Comparison of ENCODE assay signal across 9 cellular contexts in genomic region chr1:2575801-2576663, GRCh38. TPM values are rescaled to one million over a fixed set of nuclear protein-coding genes. Genes with fewer than 3 reads are reported as not detected.
DNase-seq lines count a peak whose midpoint lies in the region; ATAC-seq, FAIRE-seq and TF ChIP-seq lines count a peak whose summit lies in the region.
"Had no signal": no experiment of that assay in that cellular context is flagged by ENCODE, and none has a peak within 500 bp of the region (broad histone marks: within the 10 kb centered on the region; RNA-seq: fewer than 3 reads in every experiment).

No MANE protein-coding gene starts in this region.

- H3K36me3 ChIP-seq in K562 (ENCODE audit: control insufficient read depth, insufficient read depth, low read length) (no peaks in the 10 kb centered on the region), mucosa of descending colon (ENCODE audit: low read depth) (no peaks in the 10 kb centered on the region), upper lobe of left lung (no peaks in the 10 kb centered on the region), aorta (ENCODE audit: control insufficient read depth in 1 of 2, insufficient read depth in 2 of 2, low read length in 1 of 2) (no peaks in the 10 kb centered on the region)

- peaks cover 41% of the 10 kb centered on the region for H3K4me1 Mint-ChIP-seq in activated naive CD4-positive, alpha-beta T cell treated with anti-CD3 and anti-CD28 coated beads, Interleukin-2, amount 50 U/mL, for 24 hours

- H3K4me3 ChIP-seq in K562 (no peak overlapping the region), mucosa of descending colon (no peak overlapping the region), upper lobe of left lung (no peak overlapping the region), aorta (ENCODE audit: low read length in 2 of 2) (no peak overlapping the region)

- H3K9me1 ChIP-seq in K562 (ENCODE audit: control insufficient read depth, insufficient read depth, low read length) = no peaks in the 10 kb centered on the region

- CTCF ChIA-PET in K562 (lab: Yijun Ruan, JAX; ENCODE audit: low intra/inter-chr PET ratio) = no interaction called here

- H4K20me1 ChIP-seq in K562 (replicated peaks; ENCODE audit: control insufficient read depth, insufficient read depth, low read length) = no peaks in the 10 kb centered on the region

- peak overlapping the region in 1 of 2 experiments; percentile 76; a peak in 2 of 4 replicates for H3K9ac ChIP-seq in K562 (ENCODE audit: insufficient read depth in 1 of 2, low read depth in 2 of 2, low read length in 2 of 2)

- peak; percentile 13; the same call in 2 of the 3 replicates for ATAC-seq in K562
- ATAC-seq in mucosa of descending colon = peak; percentile 81
- ATAC-seq in upper lobe of left lung (ENCODE audit: low FRiP score in 2 of 2) = peak; percentile 2 to 57
- ATAC-seq in aorta (ENCODE audit: low FRiP score) = no peak

- no peak for TF ChIP-seq RAD21 in K562 (CRISPR knock-in tag; conservative IDR thresholded peaks at IDR 0.05 in 1 of 2, IDR thresholded peaks at IDR 0.05 in 1 of 2)

- no peak for TF ChIP-seq EP300 in K562 (IDR thresholded peaks at IDR 0.05; ENCODE audit: low read length)
- TF ChIP-seq EP300 in upper lobe of left lung (IDR thresholded peaks at IDR 0.05) = no peak

- peak overlapping the region; percentile 32 for H2AFZ ChIP-seq in K562 (ENCODE audit: low read depth, low read length)

- H3K9me3 ChIP-seq in K562 (replicated peaks; ENCODE audit: control insufficient read depth, insufficient read depth, low read depth, low read length) = peaks cover 10% of the 10 kb centered on the region
- H3K9me3 ChIP-seq in mucosa of descending colon = no peaks in the 10 kb centered on the region
- peaks cover 0 to 6% (median 2%) of the 10 kb centered on the region in 4 donors for H3K9me3 ChIP-seq in upper lobe of left lung
- peaks cover 3% of the 10 kb centered on the region for H3K9me3 ChIP-seq in aorta (ENCODE audit: control insufficient read depth, low read length)

- peaks cover 11 to 27% of the 10 kb centered on the region in 2 experiments; a peak in 4 of 5 replicates for H3K4me1 ChIP-seq in K562 (replicated peaks in 1 of 2; ENCODE audit: control insufficient read depth in 2 of 2, insufficient read depth in 2 of 2, low read length in 2 of 2)
- peaks cover 23% of the 10 kb centered on the region for H3K4me1 ChIP-seq in mucosa of descending colon (ENCODE audit: low read depth)
- peaks cover 27 to 38% (median 32%) of the 10 kb centered on the region in 4 donors for H3K4me1 ChIP-seq in upper lobe of left lung
- H3K4me1 ChIP-seq in aorta (ENCODE audit: control insufficient read depth in 1 of 2, insufficient read depth in 2 of 2, low read length in 2 of 2) = no peaks in the 10 kb centered on the region

- no peak for TF ChIP-seq POLR2A in K562 (conservative IDR thresholded peaks at IDR 0.05)
- TF ChIP-seq POLR2A in upper lobe of left lung (IDR thresholded peaks at IDR 0.05) = no peak

- no TSS peak for BruUV-seq in K562 (replicated peaks; lab: Mats Ljungman, UMichigan)

- H3K4me2 ChIP-seq in K562 (ENCODE audit: insufficient read depth, low read length) = no peak overlapping the region

- H3K79me2 ChIP-seq in K562 (ENCODE audit: control insufficient read depth, insufficient read depth, low read length) = no peaks in the 10 kb centered on the region

- WGBS in K562 (ENCODE audit: insufficient coverage, low coverage, missing lambda C conversion rate) = 21% methylated on average over 22 of the region's 23 CpGs
- WGBS in upper lobe of left lung, 2 donors = 72 to 73% methylated on average over 14 to 22 of the region's 23 CpGs
- WGBS in aorta, 2 donors = 89 to 92% methylated on average over 23 of the region's 23 CpGs

- peak overlapping the region; percentile 51 for H3K27ac Mint-ChIP-seq in activated naive CD4-positive, alpha-beta T cell treated with anti-CD3 and anti-CD28 coated beads, Interleukin-2, amount 50 U/mL, for 24 hours

- H3K36me3 Mint-ChIP-seq in activated naive CD4-positive, alpha-beta T cell treated with anti-CD3 and anti-CD28 coated beads, Interleukin-2, amount 50 U/mL, for 24 hours = peaks cover 2% of the 10 kb centered on the region

- in situ Hi-C loops in K562 (cut with MboI) = no loop called here

- peaks cover 13% of the 10 kb centered on the region for H3K9me3 Mint-ChIP-seq in activated naive CD4-positive, alpha-beta T cell treated with anti-CD3 and anti-CD28 coated beads, Interleukin-2, amount 50 U/mL, for 24 hours

- POLR2A ChIA-PET in K562 (lab: Yijun Ruan, JAX) = no interaction called here

- TF ChIP-seq CTCF in K562 (IDR thresholded peaks at IDR 0.05 in 2 of 3, conservative IDR thresholded peaks at IDR 0.05 in 1 of 3; ENCODE audit: insufficient read depth in 2 of 3, low read depth in 1 of 3, low read length in 3 of 3) (no peak), mucosa of descending colon (IDR thresholded peaks at IDR 0.05) (no peak), upper lobe of left lung (IDR thresholded peaks at IDR 0.05) (no peak)

- DNase-seq in activated naive CD4-positive, alpha-beta T cell treated with anti-CD3 and anti-CD28 coated beads, Interleukin-2, amount 50 U/mL, for 16 hours = no peak
- DNase-seq in K562 (ENCODE audit: extremely low read depth in 1 of 4, low spot score in 3 of 4) (no peak), mucosa of descending colon (peak; percentile 94 to 96 (median 96)), upper lobe of left lung (peak in 1 of 2 donors; percentile 72), aorta (no peak), NCI-H2227 treated with DMSO at 0.1 percent for 48 hours (lab: John Stamatoyannopoulos, UW) (no peak), NAMALWA (ENCODE audit: low spot score) (no peak)
- DNase-seq: islet precursor cell had no signal

- intact Hi-C loops in K562 (cut with micrococcal nuclease) = no loop called here
- intact Hi-C loops in mucosa of descending colon (cut with DNase I, micrococcal nuclease) = no loop called here
- intact Hi-C loops in aorta (cut with DNase I) = no loop called here

- no peak overlapping the region for H3K27ac ChIP-seq in K562 (ENCODE audit: extremely low read depth, low read depth, low read length)
- H3K27ac ChIP-seq in upper lobe of left lung = peak overlapping the region; percentile 15 to 77 (median 66)
- no peak overlapping the region for H3K27ac ChIP-seq in aorta (ENCODE audit: low read depth in 1 of 2, low read length in 2 of 2)

- no peaks in the 10 kb centered on the region for H3K27me3 Mint-ChIP-seq in activated naive CD4-positive, alpha-beta T cell treated with anti-CD3 and anti-CD28 coated beads, Interleukin-2, amount 50 U/mL, for 24 hours

- FAIRE-seq in K562 (lab: Jason Lieb, UNC) = no peak

- H3K4me3 Mint-ChIP-seq in activated naive CD4-positive, alpha-beta T cell treated with anti-CD3 and anti-CD28 coated beads, Interleukin-2, amount 50 U/mL, for 24 hours = peak overlapping the region; percentile 1

- H3K27me3 ChIP-seq in K562 (ENCODE audit: control insufficient read depth in 2 of 2, insufficient read depth in 2 of 2, low read length in 2 of 2) = peaks cover 25 to 41% of the 10 kb centered on the region in 2 experiments
- H3K27me3 ChIP-seq in upper lobe of left lung = no peaks in the 10 kb centered on the region
- no peaks in the 10 kb centered on the region for H3K27me3 ChIP-seq in aorta (ENCODE audit: control insufficient read depth in 1 of 2, insufficient read depth in 2 of 2, low read length in 1 of 2)

RNA-seq across cellular contexts. Expression of gene PRXL2B, which starts 10.5 kb away (rescaled TPM):
- 4.0 and 14.5 TPM in 2 replicates for total RNA-seq in K562 (2011; cell fraction: chromatin; rRNA removed; ENCODE audit: low replicate concordance)
- total RNA-seq in K562 (2011; cell fraction: nucleolus; rRNA removed) = 13.0 and 14.3 TPM in 2 replicates
- 5.5 and 8.1 TPM in 2 replicates for total RNA-seq in K562 (2011; cell fraction: nucleoplasm; rRNA removed)
- 14.0 and 16.4 TPM in 2 replicates for total RNA-seq in K562 (2014; rRNA removed)
- 3.3 and 4.1 TPM in 2 replicates for total RNA-seq in K562 (2014; rRNA removed; fragmentation: Illumina TruSeq; extraction: Trizol)
- 11.8 TPM in 2 replicates for total RNA-seq in K562 (2015; rRNA removed; fragmentation: Illumina TruSeq; extraction: Trizol)
- total RNA-seq in K562 (2021) = 25.3 and 28.1 TPM in 2 replicates
- polyA plus RNA-seq in K562 (2011; rRNA removed) = 6.7 and 7.0 TPM in 2 replicates
- polyA plus RNA-seq in K562 (2011; cell fraction: cytosol; rRNA removed) = 9.9 and 25.7 TPM in 2 replicates
- 20.2 and 28.6 TPM in 2 replicates for polyA plus RNA-seq in K562 (2011; cell fraction: nucleus; rRNA removed)
- polyA plus RNA-seq in K562 (2012) = 11.9 and 22.1 TPM in 2 replicates
- 15.2 and 16.6 TPM in 2 replicates for polyA plus RNA-seq in K562 (2014; fragmentation: Illumina TruSeq; extraction: Trizol)
- 1 to 10 TPM in 1 of 2 experiments, under 1 TPM in 1; 0.99 to 1.7 TPM for polyA plus RNA-seq in K562 (2014; fragmentation: Nextera tagmentation; extraction: Ambion mirVana)
- 17.6 and 20.7 TPM in 2 replicates for polyA plus RNA-seq in K562 (2014; rRNA removed)
- 1.8 and 4.0 TPM in 2 replicates for polyA minus RNA-seq in K562 (2011; rRNA and poly(A)+ RNA removed)
- polyA minus RNA-seq in K562 (2011; cell fraction: cytosol; rRNA and poly(A)+ RNA removed) = 3.9 and 7.0 TPM in 2 replicates
- 5.4 and 6.8 TPM in 2 replicates for polyA minus RNA-seq in K562 (2011; cell fraction: nucleus; rRNA and poly(A)+ RNA removed)
- 10 to 100 TPM; 45.2 to 65.5 (median 48.3) TPM for total RNA-seq in mucosa of descending colon
- 10 to 100 TPM; 10.5 to 34.2 (median 22.0) TPM for total RNA-seq in upper lobe of left lung
- 10 to 100 TPM in 1 of 2 donors, 1 to 10 TPM in 1; 7.1 to 15.1 TPM for total RNA-seq in aorta
- 1 to 10 TPM; 6.4 to 7.8 TPM for polyA plus RNA-seq in aorta

RNA-seq across cellular contexts. Expression of gene TNFRSF14, which starts 19.9 kb away (rescaled TPM):
- 2.5 and 7.5 TPM in 2 replicates for total RNA-seq in K562 (2011; cell fraction: chromatin; rRNA removed; ENCODE audit: low replicate concordance)
- 4.8 and 5.5 TPM in 2 replicates for total RNA-seq in K562 (2011; cell fraction: nucleolus; rRNA removed)
- total RNA-seq in K562 (2011; cell fraction: nucleoplasm; rRNA removed) = 3.3 and 3.4 TPM in 2 replicates
- total RNA-seq in K562 (2014; rRNA removed) (0.68 and 0.73 TPM in 2 replicates), K562 (2014; rRNA removed; fragmentation: Illumina TruSeq; extraction: Trizol) (0.11 and 0.16 TPM in 2 replicates), K562 (2015; rRNA removed; fragmentation: Illumina TruSeq; extraction: Trizol) (1.1 and 1.3 TPM in 2 replicates), K562 (2021) (1.8 and 2.1 TPM in 2 replicates), mucosa of descending colon (100 to 1,000 TPM; 143 to 206 (median 146) TPM), upper lobe of left lung (100 to 1,000 TPM in 4 of 6 donors, 10 to 100 TPM in 2; 61.1 to 641 (median 147) TPM), aorta (10 to 100 TPM; 33.9 to 89.1 TPM)
- polyA plus RNA-seq in K562 (2011; rRNA removed) (0.68 and 1.3 TPM in 2 replicates), K562 (2014; fragmentation: Illumina TruSeq; extraction: Trizol) (0.58 and 0.89 TPM in 2 replicates), K562 (2014; fragmentation: Nextera tagmentation; extraction: Ambion mirVana) (not detected), K562 (2014; rRNA removed) (1.6 and 2.3 TPM in 2 replicates), aorta (100 to 1,000 TPM in 1 of 2 donors, 10 to 100 TPM in 1; 55.7 to 137 TPM)
- polyA plus RNA-seq in K562 (2011; cell fraction: cytosol; rRNA removed) = 0.97 and 1.0 TPM in 2 replicates
- polyA plus RNA-seq in K562 (2011; cell fraction: nucleus; rRNA removed) = 11.2 and 14.0 TPM in 2 replicates
- polyA plus RNA-seq in K562 (2012) = 3.3 and 11.5 TPM in 2 replicates
- polyA minus RNA-seq in K562 (2011; rRNA and poly(A)+ RNA removed) = 0.15 and 0.18 TPM in 2 replicates
- polyA minus RNA-seq in K562 (2011; cell fraction: cytosol; rRNA and poly(A)+ RNA removed) = not detected in 2 replicates
- 1.6 and 2.0 TPM in 2 replicates for polyA minus RNA-seq in K562 (2011; cell fraction: nucleus; rRNA and poly(A)+ RNA removed)

RNA-seq across cellular contexts. Expression of gene HES5, which starts 46.0 kb away (rescaled TPM):
- total RNA-seq in K562 (2011; cell fraction: chromatin; rRNA removed; ENCODE audit: low replicate concordance) = not detected in 2 replicates
- not detected in 2 replicates for total RNA-seq in K562 (2011; cell fraction: nucleolus; rRNA removed)
- not detected in 2 replicates for total RNA-seq in K562 (2011; cell fraction: nucleoplasm; rRNA removed)
- not detected in 2 replicates for total RNA-seq in K562 (2014; rRNA removed)
- not detected in 2 replicates for total RNA-seq in K562 (2014; rRNA removed; fragmentation: Illumina TruSeq; extraction: Trizol)
- not detected in 2 replicates for total RNA-seq in K562 (2015; rRNA removed; fragmentation: Illumina TruSeq; extraction: Trizol)
- not detected in 2 replicates for total RNA-seq in K562 (2021)
- not detected in 2 replicates for polyA plus RNA-seq in K562 (2011; rRNA removed)
- 0.04 TPM in 1 of 2 replicates, not detected in the other for polyA plus RNA-seq in K562 (2011; cell fraction: cytosol; rRNA removed)
- not detected in 2 replicates for polyA plus RNA-seq in K562 (2011; cell fraction: nucleus; rRNA removed)
- polyA plus RNA-seq in K562 (2012) = not detected in 2 replicates
- polyA plus RNA-seq in K562 (2014; fragmentation: Illumina TruSeq; extraction: Trizol) = not detected in 2 replicates
- not detected for polyA plus RNA-seq in K562 (2014; fragmentation: Nextera tagmentation; extraction: Ambion mirVana)
- not detected in 2 replicates for polyA plus RNA-seq in K562 (2014; rRNA removed)
- polyA minus RNA-seq in K562 (2011; rRNA and poly(A)+ RNA removed) = not detected in 2 replicates
- polyA minus RNA-seq in K562 (2011; cell fraction: cytosol; rRNA and poly(A)+ RNA removed) = not detected in 2 replicates
- polyA minus RNA-seq in K562 (2011; cell fraction: nucleus; rRNA and poly(A)+ RNA removed) = not detected in 2 replicates
- 1 to 10 TPM; 1.3 to 7.8 (median 1.6) TPM for total RNA-seq in mucosa of descending colon
- total RNA-seq in upper lobe of left lung = 1 to 10 TPM in 2 of 6 donors, under 1 TPM in 2, not detected in 2; 0.31 to 1.6 (median 0.92) TPM
- total RNA-seq in aorta = 1 to 10 TPM in 1 of 2 donors, under 1 TPM in 1; 0.36 to 2.1 TPM
- not detected for polyA plus RNA-seq in aorta

RNA-seq across cellular contexts. Expression of gene PANK4, which starts 49.6 kb away (rescaled TPM):
- total RNA-seq in K562 (2011; cell fraction: chromatin; rRNA removed; ENCODE audit: low replicate concordance) = 114 and 307 TPM in 2 replicates
- 194 and 202 TPM in 2 replicates for total RNA-seq in K562 (2011; cell fraction: nucleolus; rRNA removed)
- total RNA-seq in K562 (2011; cell fraction: nucleoplasm; rRNA removed) = 119 and 146 TPM in 2 replicates
- total RNA-seq in K562 (2014; rRNA removed) (39.6 and 50.7 TPM in 2 replicates), K562 (2014; rRNA removed; fragmentation: Illumina TruSeq; extraction: Trizol) (15.3 and 19.2 TPM in 2 replicates), K562 (2015; rRNA removed; fragmentation: Illumina TruSeq; extraction: Trizol) (29.7 and 32.0 TPM in 2 replicates), K562 (2021) (55.6 and 61.3 TPM in 2 replicates), mucosa of descending colon (10 to 100 TPM; 28.1 to 51.6 (median 44.7) TPM), upper lobe of left lung (100 to 1,000 TPM in 1 of 6 donors, 10 to 100 TPM in 5; 20.7 to 123 (median 36.9) TPM), aorta (10 to 100 TPM; 19.6 to 28.2 TPM)
- polyA plus RNA-seq in K562 (2011; rRNA removed) (23.3 and 39.3 TPM in 2 replicates), K562 (2014; fragmentation: Illumina TruSeq; extraction: Trizol) (31.5 and 31.8 TPM in 2 replicates), K562 (2014; fragmentation: Nextera tagmentation; extraction: Ambion mirVana) (1 to 10 TPM in 1 of 2 experiments, under 1 TPM in 1; 0.93 to 1.4 TPM), K562 (2014; rRNA removed) (41.3 and 42.3 TPM in 2 replicates), aorta (10 to 100 TPM in 1 of 2 donors, 1 to 10 TPM in 1; 5.5 to 22.2 TPM)
- polyA plus RNA-seq in K562 (2011; cell fraction: cytosol; rRNA removed) = 21.3 and 25.3 TPM in 2 replicates
- polyA plus RNA-seq in K562 (2011; cell fraction: nucleus; rRNA removed) = 181 and 249 TPM in 2 replicates
- 28.4 and 32.3 TPM in 2 replicates for polyA plus RNA-seq in K562 (2012)
- polyA minus RNA-seq in K562 (2011; rRNA and poly(A)+ RNA removed) = 22.3 and 22.4 TPM in 2 replicates
- 35.2 and 42.6 TPM in 2 replicates for polyA minus RNA-seq in K562 (2011; cell fraction: cytosol; rRNA and poly(A)+ RNA removed)
- polyA minus RNA-seq in K562 (2011; cell fraction: nucleus; rRNA and poly(A)+ RNA removed) = 116 and 142 TPM in 2 replicates

RNA-seq across cellular contexts. Expression of gene MMEL1, which starts 56.8 kb away (rescaled TPM):
- total RNA-seq in K562 (2011; cell fraction: chromatin; rRNA removed; ENCODE audit: low replicate concordance) = not detected in 2 replicates
- not detected in 2 replicates for total RNA-seq in K562 (2011; cell fraction: nucleolus; rRNA removed)
- total RNA-seq in K562 (2011; cell fraction: nucleoplasm; rRNA removed) = not detected in 2 replicates
- total RNA-seq in K562 (2014; rRNA removed) (not detected in 2 replicates), K562 (2014; rRNA removed; fragmentation: Illumina TruSeq; extraction: Trizol) (not detected in 2 replicates), K562 (2015; rRNA removed; fragmentation: Illumina TruSeq; extraction: Trizol) (not detected in 2 replicates), K562 (2021) (not detected in 2 replicates), mucosa of descending colon (10 to 100 TPM in 1 of 3 donors, 1 to 10 TPM in 2; 4.2 to 10.9 (median 9.4) TPM), upper lobe of left lung (1 to 10 TPM in 4 of 6 donors, not detected in 2; 2.9 to 5.5 (median 5.1) TPM), aorta (1 to 10 TPM in 1 of 2 donors, under 1 TPM in 1; 0.94 to 2.4 TPM)
- polyA plus RNA-seq in K562 (2011; rRNA removed) (not detected in 2 replicates), K562 (2014; fragmentation: Illumina TruSeq; extraction: Trizol) (not detected in 2 replicates), K562 (2014; fragmentation: Nextera tagmentation; extraction: Ambion mirVana) (not detected), K562 (2014; rRNA removed) (not detected in 2 replicates), aorta (1 to 10 TPM in 1 of 2 donors, under 1 TPM in 1; 0.63 to 1.8 TPM)
- polyA plus RNA-seq in K562 (2011; cell fraction: cytosol; rRNA removed) = not detected in 2 replicates
- polyA plus RNA-seq in K562 (2011; cell fraction: nucleus; rRNA removed) = 0.11 and 0.18 TPM in 2 replicates
- polyA plus RNA-seq in K562 (2012) = 0.11 TPM in 1 of 2 replicates, not detected in the other
- polyA minus RNA-seq in K562 (2011; rRNA and poly(A)+ RNA removed) = not detected in 2 replicates
- polyA minus RNA-seq in K562 (2011; cell fraction: cytosol; rRNA and poly(A)+ RNA removed) = not detected in 2 replicates
- not detected in 2 replicates for polyA minus RNA-seq in K562 (2011; cell fraction: nucleus; rRNA and poly(A)+ RNA removed)

Comparison
In these comparisons a context has a peak if more than half of its experiments do, and no peak if none do; other contexts are left out.
1. DNase-seq: peak in mucosa of descending colon (3 of 3); none in activated naive CD4-positive, alpha-beta T cell treated with anti-CD3 and anti-CD28 coated beads, Interleukin-2, amount 50 U/mL, for 16 hours (single experiment), K562 (0 of 4), aorta (0 of 2), NCI-H2227 treated with DMSO at 0.1 percent for 48 hours (single experiment) and NAMALWA (single experiment).
2. H3K27ac ChIP-seq: peak in upper lobe of left lung (4 of 4); none in K562 (single experiment) and aorta (0 of 2).
3. RNA of gene TNFRSF14, which starts 19.9 kb away (total RNA-seq): 61.1 to 641 TPM in upper lobe of left lung, 143 to 206 TPM in mucosa of descending colon and 33.9 to 89.1 TPM in aorta; 0.11 to 7.5 TPM in K562; every median in the first group is over 4 times any median in the second.